ENCODE assay signal across 1 cellular context in genomic region chr18:31598021-31598805, GRCh38.
TF ChIP-seq lines count a peak whose summit lies in the region.

No MANE protein-coding gene starts in this region.

TF ChIP-seq in HepG2, 621 proteins besides CTCF, POLR2A, EP300 and RAD21 (continued from another document):
- no peak for TF ChIP-seq DMTF1 (CRISPR knock-in tag; IDR thresholded peaks at IDR 0.05)
- TF ChIP-seq ZNF547 (CRISPR knock-in tag; IDR thresholded peaks at IDR 0.05): no peak
- TF ChIP-seq FOXP1 (IDR thresholded peaks at IDR 0.05): no peak
- TF ChIP-seq FOXP1 (CRISPR knock-in tag; IDR thresholded peaks at IDR 0.05): no peak
- no peak for TF ChIP-seq FOXA1 (IDR thresholded peaks at IDR 0.05)
- TF ChIP-seq FOXA1 (CRISPR knock-in tag; IDR thresholded peaks at IDR 0.05): no peak
- TF ChIP-seq SETDB1 (CRISPR knock-in tag; IDR thresholded peaks at IDR 0.05; ENCODE audit: borderline replicate concordance): no peak
- no peak for TF ChIP-seq ZNF530 (CRISPR knock-in tag; IDR thresholded peaks at IDR 0.05; ENCODE audit: low read depth)
- no peak for TF ChIP-seq AGO1 (IDR thresholded peaks at IDR 0.05; ENCODE audit: low read depth, low read length, poor library complexity, severe bottlenecking)
- TF ChIP-seq TFE3 (CRISPR knock-in tag; IDR thresholded peaks at IDR 0.05): no peak
- TF ChIP-seq KDM6A (CRISPR knock-in tag; IDR thresholded peaks at IDR 0.05; ENCODE audit: low read depth): no peak
